28 cellular contexts compared by ENCODE assay signal in genomic region chr1:199875337-199875736, GRCh38.
"Had no signal": no experiment of that assay in that cellular context is flagged by ENCODE, and none has a peak within 500 bp of the region (broad histone marks: within the 10 kb centered on the region; RNA-seq: fewer than 3 reads in every experiment).

No MANE protein-coding gene starts in this region.

- H3K27me3 ChIP-seq: colonic mucosa, foreskin keratinocyte, gastroesophageal sphincter, heart left ventricle, hepatocyte had no signal

- H2AFZ ChIP-seq: hepatocyte had no signal

- DNase-seq: colonic mucosa; cortex of kidney; effector CD8-positive, alpha-beta T cell; effector memory CD8-positive, alpha-beta T cell; endodermal cell; erythroblast; foreskin keratinocyte; heart left ventricle; hypothalamus; immature natural killer cell; islet precursor cell; kidney; kidney glomerular epithelial cell; left colon; left ventricle myocardium superior; lower lobe of right lung; mesenchymal stem cell; mucosa of descending colon; naive B cell had no signal

- H3K4me1 Mint-ChIP-seq: endodermal cell, immature natural killer cell, mesothelial cell of epicardium had no signal

- H3K4me3 ChIP-seq: colonic mucosa, gastroesophageal sphincter, heart left ventricle, hepatocyte, lower lobe of right lung, mucosa of descending colon had no signal

- ATAC-seq: effector memory CD8-positive, alpha-beta T cell; esophagus mucosa; foreskin keratinocyte; gastroesophageal sphincter; heart left ventricle; left colon; left lobe of liver; left ventricle myocardium superior; mucosa of descending colon had no signal

- H3K4me1 ChIP-seq: colonic mucosa, foreskin keratinocyte, gastroesophageal sphincter, lower lobe of right lung had no signal

- H3K9me3 Mint-ChIP-seq: effector memory CD8-positive, alpha-beta T cell; endodermal cell had no signal

- H3K79me2 ChIP-seq: hepatocyte had no signal

- H3K36me3 Mint-ChIP-seq: immature natural killer cell, mesothelial cell of epicardium, naive B cell had no signal

- H3K27me3 Mint-ChIP-seq: dendritic cell treated with granulocyte-macrophage colony-stimulating factor and Interleukin-4, amounts not matched to agents 40 ng/mL and 50 ng/mL, for 4 days; naive B cell had no signal

- H3K27ac ChIP-seq: colonic mucosa, epithelial cell of prostate, foreskin keratinocyte, gastroesophageal sphincter, heart left ventricle, hepatocyte, lower lobe of right lung had no signal

- FAIRE-seq: endometrium, frontal cortex, kidney had no signal

- H3K4me3 Mint-ChIP-seq: dendritic cell treated with granulocyte-macrophage colony-stimulating factor and Interleukin-4, amounts not matched to agents 40 ng/mL and 50 ng/mL, for 4 days; effector memory CD8-positive, alpha-beta T cell; endodermal cell; immature natural killer cell; mesothelial cell of epicardium had no signal

- H3K36me3 ChIP-seq: colonic mucosa, gastroesophageal sphincter, heart left ventricle, lower lobe of right lung had no signal

- H3K4me2 ChIP-seq: hepatocyte had no signal

- H3K27ac Mint-ChIP-seq: dendritic cell treated with granulocyte-macrophage colony-stimulating factor and Interleukin-4, amounts not matched to agents 40 ng/mL and 50 ng/mL, for 4 days; effector memory CD8-positive, alpha-beta T cell; endodermal cell; immature natural killer cell; mesothelial cell of epicardium had no signal

- H3K9me3 ChIP-seq: colonic mucosa, gastroesophageal sphincter, heart left ventricle, lower lobe of right lung, mucosa of descending colon had no signal
